ENCODE assay signal across 35 cellular contexts in the genomic region with DNA sequence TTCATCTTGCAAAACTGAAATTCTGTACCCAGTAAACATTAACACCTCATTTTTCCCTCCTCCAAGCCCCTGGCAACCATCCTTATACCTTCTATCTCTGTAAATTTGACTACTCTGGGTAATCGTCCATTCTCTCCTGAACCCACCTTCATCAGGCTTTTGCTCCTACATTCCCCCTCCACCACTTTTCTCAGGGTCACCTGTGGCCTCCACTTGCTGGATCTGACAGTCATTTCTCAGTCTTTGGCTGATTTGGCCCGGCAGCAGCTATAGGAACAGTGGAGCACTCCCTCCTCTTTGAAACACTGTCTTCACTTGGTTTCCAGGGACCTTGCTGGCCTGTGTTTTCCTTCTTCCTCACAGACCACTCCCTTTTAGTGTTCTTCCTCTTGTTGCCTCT.
"Had no signal": no experiment of that assay in that cellular context is flagged by ENCODE, and none has a peak within 500 bp of the region (broad histone marks: within the 10 kb centered on the region; RNA-seq: fewer than 3 reads in every experiment).

No MANE protein-coding gene starts in this region.

- H3K9me3 ChIP-seq: ascending aorta, Peyer's patch had no signal

- H3K36me3 ChIP-seq: ascending aorta, Peyer's patch had no signal

- DNase-seq: activated CD4-positive, alpha-beta memory T cell treated with anti-CD3 and anti-CD28 coated beads for 36 hours; activated CD4-positive, alpha-beta T cell treated with anti-CD3 and anti-CD28 coated beads for 36 hours; activated CD4-positive, alpha-beta T cell treated with anti-CD3 and anti-CD28 coated beads, Interleukin-2, amount 10 ng/mL, durations not matched to agents 7 days and 5 days; activated CD8-positive, alpha-beta memory T cell treated with anti-CD3 and anti-CD28 coated beads, Interleukin-2, amount 50 U/mL, for 4 hours; activated gamma-delta T cell treated with Interleukin-2 at 50 U/mL for 16 hours; activated naive CD4-positive, alpha-beta T cell treated with anti-CD3 and anti-CD28 coated beads for 36 hours; activated naive CD8-positive, alpha-beta T cell treated with anti-CD3 and anti-CD28 coated beads for 36 hours; activated T-cell treated with anti-CD3 and anti-CD28 coated beads for 4 hours; activated T-cell treated with anti-CD3 and anti-CD28 coated beads, Interleukin-2, amount 50 U/mL, for 4 hours; amniotic stem cell; caudate nucleus; cerebellar nuclear complex; Karpas-422; KBM-7; NCI-H1105; NCI-H1436; NCI-H1694; NCI-H1930; NCI-H2081 treated with DMSO at 0.1 percent for 48 hours; NCI-H226; NCI-H446 treated with DMSO at 0.1 percent for 48 hours; NCI-H524 treated with DMSO at 0.1 percent for 48 hours; NCI-H748 treated with DMSO at 0.1 percent for 48 hours; NK-92 treated with Interleukin-12 subunit alpha and Interleukin-12 subunit beta, amount 100 ng/mL, for 24 hours; PC-3; Peyer's patch; SW 1271; T-helper 1 cell; T-helper 2 cell; T-helper 9 cell had no signal

- H3K27ac Mint-ChIP-seq: activated CD4-positive, alpha-beta memory T cell treated with anti-CD3 and anti-CD28 coated beads for 36 hours; activated CD4-positive, alpha-beta T cell treated with anti-CD3 and anti-CD28 coated beads for 36 hours; activated CD4-positive, alpha-beta T cell treated with anti-CD3 and anti-CD28 coated beads, Interleukin-2, amount 10 ng/mL, durations not matched to agents 7 days and 5 days; activated naive CD4-positive, alpha-beta T cell treated with anti-CD3 and anti-CD28 coated beads for 36 hours; activated naive CD8-positive, alpha-beta T cell treated with anti-CD3 and anti-CD28 coated beads for 36 hours; activated T-helper 1 cell treated with anti-CD3 and anti-CD28 coated beads, Interleukin-12 subunit alpha, Interleukin-12 subunit beta, Interleukin-2, Interleukin-4 antibody, amounts not matched to agents 30 ng/mL and 10 ng/mL and 1 ng/mL, durations not matched to agents 14 hours and 24 hours and 36 hours had no signal

- H3K27me3 Mint-ChIP-seq: activated CD4-positive, alpha-beta memory T cell treated with anti-CD3 and anti-CD28 coated beads for 36 hours; activated CD4-positive, alpha-beta T cell treated with anti-CD3 and anti-CD28 coated beads for 36 hours; activated CD4-positive, alpha-beta T cell treated with anti-CD3 and anti-CD28 coated beads, Interleukin-2, amount 10 ng/mL, durations not matched to agents 7 days and 5 days; activated naive CD8-positive, alpha-beta T cell treated with anti-CD3 and anti-CD28 coated beads for 36 hours had no signal

- H3K4me3 Mint-ChIP-seq: activated CD4-positive, alpha-beta memory T cell treated with anti-CD3 and anti-CD28 coated beads for 36 hours; activated CD4-positive, alpha-beta T cell treated with anti-CD3 and anti-CD28 coated beads for 36 hours; activated CD4-positive, alpha-beta T cell treated with anti-CD3 and anti-CD28 coated beads, Interleukin-2, amount 10 ng/mL, durations not matched to agents 7 days and 5 days; activated naive CD4-positive, alpha-beta T cell treated with anti-CD3 and anti-CD28 coated beads for 36 hours; activated naive CD8-positive, alpha-beta T cell treated with anti-CD3 and anti-CD28 coated beads for 36 hours; activated T-cell treated with anti-CD3 and anti-CD28 coated beads, Interleukin-2, amount 50 U/mL, for 4 hours; activated T-helper 1 cell treated with anti-CD3 and anti-CD28 coated beads, Interleukin-12 subunit alpha, Interleukin-12 subunit beta, Interleukin-2, Interleukin-4 antibody, amounts not matched to agents 30 ng/mL and 10 ng/mL and 1 ng/mL, durations not matched to agents 14 hours and 24 hours and 36 hours had no signal

- ATAC-seq: activated CD4-positive, alpha-beta T cell treated with anti-CD3 and anti-CD28 coated beads for 36 hours; activated T-cell treated with anti-CD3 and anti-CD28 coated beads, Interleukin-2, amount 50 U/mL, for 4 hours; PC-3; Right ventricle myocardium inferior had no signal

- H3K4me3 ChIP-seq: ascending aorta, Peyer's patch had no signal

- H3K27me3 ChIP-seq: ascending aorta, Peyer's patch had no signal

- H3K9me3 Mint-ChIP-seq: activated CD4-positive, alpha-beta memory T cell treated with anti-CD3 and anti-CD28 coated beads for 36 hours; activated CD4-positive, alpha-beta T cell treated with anti-CD3 and anti-CD28 coated beads, Interleukin-2, amount 10 ng/mL, durations not matched to agents 7 days and 5 days; activated naive CD4-positive, alpha-beta T cell treated with anti-CD3 and anti-CD28 coated beads for 36 hours; activated naive CD8-positive, alpha-beta T cell treated with anti-CD3 and anti-CD28 coated beads for 36 hours; activated T-cell treated with anti-CD3 and anti-CD28 coated beads, Interleukin-2, amount 50 U/mL, for 4 hours; activated T-helper 1 cell treated with anti-CD3 and anti-CD28 coated beads, Interleukin-12 subunit alpha, Interleukin-12 subunit beta, Interleukin-2, Interleukin-4 antibody, amounts not matched to agents 30 ng/mL and 10 ng/mL and 1 ng/mL, durations not matched to agents 14 hours and 24 hours and 36 hours had no signal

- H3K27ac ChIP-seq: ascending aorta, Peyer's patch, RWPE1, VCaP had no signal
